In the genomic region with DNA sequence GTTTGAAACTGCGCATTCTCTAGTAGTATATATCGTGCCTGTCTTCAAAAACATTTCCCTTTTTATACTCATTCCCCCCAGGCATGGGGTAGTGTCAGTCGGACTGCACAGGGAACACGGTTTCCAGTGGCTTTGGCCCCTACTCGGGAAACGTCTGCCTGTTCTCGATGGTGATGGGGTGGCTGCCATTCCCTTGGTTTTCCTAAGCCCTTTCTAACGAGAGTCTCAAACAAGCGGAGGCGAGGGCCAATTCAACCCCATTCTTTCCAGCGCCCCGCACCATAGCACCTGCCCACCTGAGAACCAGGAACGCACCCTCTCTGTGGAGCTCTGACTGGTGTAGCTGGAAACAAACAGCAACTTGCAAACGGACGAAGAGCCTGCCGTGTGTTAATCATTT, we compare ENCODE assay signal across 14 cellular contexts.
DNase-seq lines count a peak whose midpoint lies in the region; ATAC-seq and TF ChIP-seq lines count a peak whose summit lies in the region.
"Had no signal": no experiment of that assay in that cellular context is flagged by ENCODE, and none has a peak within 500 bp of the region (broad histone marks: within the 10 kb centered on the region; RNA-seq: fewer than 3 reads in every experiment).

No MANE protein-coding gene starts in this region.

- H3K27me3 ChIP-seq in vagina = no peaks in the 10 kb centered on the region
- H3K27me3 ChIP-seq: pancreas had no signal

- peaks cover 66% of the 10 kb centered on the region for H3K4me1 ChIP-seq in vagina
- H3K4me1 ChIP-seq: pancreas had no signal

- peaks cover 36% of the 10 kb centered on the region for H3K4me1 Mint-ChIP-seq in activated naive CD4-positive, alpha-beta T cell treated with anti-CD3 and anti-CD28 coated beads, Interleukin-2, amount 50 U/mL, for 24 hours
- peaks cover 31% of the 10 kb centered on the region for H3K4me1 Mint-ChIP-seq in activated naive CD4-positive, alpha-beta T cell treated with anti-CD3 and anti-CD28 coated beads for 36 hours (ENCODE audit: low read depth)
- H3K4me1 Mint-ChIP-seq in nephron progenitor cell = peaks cover 41% of the 10 kb centered on the region
- peaks cover 19 to 25% of the 10 kb centered on the region in 2 donors for H3K4me1 Mint-ChIP-seq in effector memory CD8-positive, alpha-beta T cell (ENCODE audit: low read depth in 2 of 2)

- H3K27me3 Mint-ChIP-seq in activated naive CD4-positive, alpha-beta T cell treated with anti-CD3 and anti-CD28 coated beads, Interleukin-2, amount 50 U/mL, for 24 hours = no peaks in the 10 kb centered on the region
- no peaks in the 10 kb centered on the region for H3K27me3 Mint-ChIP-seq in activated naive CD4-positive, alpha-beta T cell treated with anti-CD3 and anti-CD28 coated beads for 36 hours (ENCODE audit: low read depth)
- peaks cover 6% of the 10 kb centered on the region for H3K27me3 Mint-ChIP-seq in nephron progenitor cell (ENCODE audit: low read depth, poor library complexity)
- no peaks in the 10 kb centered on the region for H3K27me3 Mint-ChIP-seq in effector memory CD8-positive, alpha-beta T cell

- H3K4me3 Mint-ChIP-seq in activated naive CD4-positive, alpha-beta T cell treated with anti-CD3 and anti-CD28 coated beads, Interleukin-2, amount 50 U/mL, for 24 hours = no peak overlapping the region
- no peak overlapping the region for H3K4me3 Mint-ChIP-seq in activated naive CD4-positive, alpha-beta T cell treated with anti-CD3 and anti-CD28 coated beads for 36 hours
- H3K4me3 Mint-ChIP-seq in nephron progenitor cell = no peak overlapping the region
- H3K4me3 Mint-ChIP-seq in effector memory CD8-positive, alpha-beta T cell = no peak overlapping the region

- no peak for DNase-seq in activated naive CD4-positive, alpha-beta T cell treated with anti-CD3 and anti-CD28 coated beads for 36 hours
- DNase-seq in nephron progenitor cell (no peak), vagina (ENCODE audit: extremely low spot score in 2 of 2) (no peak)
- DNase-seq in effector memory CD8-positive, alpha-beta T cell = no peak
- DNase-seq: activated effector memory CD4-positive, alpha-beta T cell treated with Interleukin-2 at 50 U/mL for 16 hours; COR-L47; NCI-H1930; NCI-H510A; pancreas; small intestine had no signal

- no peaks in the 10 kb centered on the region for H3K9me3 Mint-ChIP-seq in activated naive CD4-positive, alpha-beta T cell treated with anti-CD3 and anti-CD28 coated beads, Interleukin-2, amount 50 U/mL, for 24 hours
- no peaks in the 10 kb centered on the region for H3K9me3 Mint-ChIP-seq in activated naive CD4-positive, alpha-beta T cell treated with anti-CD3 and anti-CD28 coated beads for 36 hours
- no peaks in the 10 kb centered on the region for H3K9me3 Mint-ChIP-seq in nephron progenitor cell
- H3K9me3 Mint-ChIP-seq in effector memory CD8-positive, alpha-beta T cell = no peaks in the 10 kb centered on the region

- no peaks in the 10 kb centered on the region for H3K9me3 ChIP-seq in vagina
- H3K9me3 ChIP-seq: pancreas had no signal

- peak overlapping the region; percentile 77 for H3K27ac Mint-ChIP-seq in activated naive CD4-positive, alpha-beta T cell treated with anti-CD3 and anti-CD28 coated beads, Interleukin-2, amount 50 U/mL, for 24 hours
- no peak overlapping the region for H3K27ac Mint-ChIP-seq in activated naive CD4-positive, alpha-beta T cell treated with anti-CD3 and anti-CD28 coated beads for 36 hours
- peak overlapping the region; percentile 93 for H3K27ac Mint-ChIP-seq in nephron progenitor cell
- no peak overlapping the region for H3K27ac Mint-ChIP-seq in effector memory CD8-positive, alpha-beta T cell

- TF ChIP-seq CTCF in nephron progenitor cell (IDR thresholded peaks at IDR 0.05) (no peak), vagina (IDR thresholded peaks at IDR 0.05) (no peak)

- peaks cover 2% of the 10 kb centered on the region for H3K36me3 Mint-ChIP-seq in activated naive CD4-positive, alpha-beta T cell treated with anti-CD3 and anti-CD28 coated beads, Interleukin-2, amount 50 U/mL, for 24 hours
- peaks cover 9% of the 10 kb centered on the region for H3K36me3 Mint-ChIP-seq in activated naive CD4-positive, alpha-beta T cell treated with anti-CD3 and anti-CD28 coated beads for 36 hours (ENCODE audit: low read depth)
- peaks cover 60% of the 10 kb centered on the region for H3K36me3 Mint-ChIP-seq in nephron progenitor cell (ENCODE audit: low read depth)
- H3K36me3 Mint-ChIP-seq in effector memory CD8-positive, alpha-beta T cell (ENCODE audit: insufficient read depth) = peaks cover 41% of the 10 kb centered on the region

- H3K36me3 ChIP-seq in vagina = peaks cover 0 to 28% of the 10 kb centered on the region in 2 donors

- ATAC-seq in GM18873 (IDR thresholded peaks at IDR 0.05; ENCODE audit: low FRiP score, unreplicated experiment) = no peak
- ATAC-seq in effector memory CD8-positive, alpha-beta T cell (replicated peaks) = no peak
- no peak for ATAC-seq in HG03139 (IDR thresholded peaks at IDR 0.05; ENCODE audit: unreplicated experiment)
- ATAC-seq: pancreas had no signal

- intact Hi-C loops in activated naive CD4-positive, alpha-beta T cell treated with anti-CD3 and anti-CD28 coated beads for 36 hours (cut with micrococcal nuclease) = no loop called here
- intact Hi-C loops in vagina (cut with DNase I) = loop anchor here (10.0 kb wide), 1 partner anchor 304 kb away; the partner anchor contains the start of gene FARP1

- H3K4me3 ChIP-seq in vagina = no peak overlapping the region
- H3K4me3 ChIP-seq: pancreas had no signal

- TF ChIP-seq POLR2A in vagina (IDR thresholded peaks at IDR 0.05) = no peak

- H3K27ac ChIP-seq in cingulate gyrus (ENCODE audit: low read depth, low read length) = peak overlapping the region; percentile 51
- peak overlapping the region; percentile 82 for H3K27ac ChIP-seq in vagina
- H3K27ac ChIP-seq: pancreas had no signal

- CTCF ChIA-PET in activated naive CD4-positive, alpha-beta T cell treated with anti-CD3 and anti-CD28 coated beads for 36 hours (lab: Charles Lee) = interaction anchor here (1.4 to 3.1 kb wide), 2 partner anchors 204 to 224 kb away, joined by 5 to 32 read pairs; no protein-coding TSS in a partner anchor

Comparison
In these comparisons a context has a peak if more than half of its experiments do, and no peak if none do; other contexts are left out.
1. H3K27ac Mint-ChIP-seq: peak in activated naive CD4-positive, alpha-beta T cell treated with anti-CD3 and anti-CD28 coated beads, Interleukin-2, amount 50 U/mL, for 24 hours (single experiment) and nephron progenitor cell (single experiment); none in activated naive CD4-positive, alpha-beta T cell treated with anti-CD3 and anti-CD28 coated beads for 36 hours (single experiment) and effector memory CD8-positive, alpha-beta T cell (0 of 2).